Comparison of ENCODE assay signal across 1 cellular context in the genomic region with DNA sequence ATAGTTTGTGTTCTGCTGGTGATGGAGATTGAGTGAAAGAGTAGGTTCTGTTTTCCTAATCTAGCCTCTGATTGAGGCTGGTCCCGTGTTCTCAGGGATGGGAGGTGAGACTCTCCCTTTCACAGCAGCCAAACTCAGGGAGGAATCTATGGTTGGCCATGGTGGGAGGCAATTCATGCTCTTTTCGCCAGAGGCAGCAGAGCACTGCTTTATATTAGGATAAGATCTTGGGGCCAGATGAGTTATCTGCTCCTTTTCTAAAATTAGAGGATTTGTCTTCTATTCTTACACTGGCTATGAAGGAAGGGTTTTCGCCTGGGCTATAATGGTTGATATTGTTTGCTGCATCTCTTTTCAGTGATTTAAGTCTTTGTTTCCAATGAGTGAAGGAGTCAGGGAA.
TF ChIP-seq lines count a peak whose summit lies in the region.

No MANE protein-coding gene starts in this region.

TF ChIP-seq in H1, 55 proteins besides CTCF, POLR2A, EP300 and RAD21 (continued from another document):
- TF ChIP-seq CBX5 (IDR thresholded peaks at IDR 0.05; ENCODE audit: low read depth, low read length): no peak
- TF ChIP-seq NANOG (IDR thresholded peaks at IDR 0.05; ENCODE audit: insufficient read depth, low read depth, low read length, poor library complexity, severe bottlenecking): no peak
- TF ChIP-seq, protein P1, sequence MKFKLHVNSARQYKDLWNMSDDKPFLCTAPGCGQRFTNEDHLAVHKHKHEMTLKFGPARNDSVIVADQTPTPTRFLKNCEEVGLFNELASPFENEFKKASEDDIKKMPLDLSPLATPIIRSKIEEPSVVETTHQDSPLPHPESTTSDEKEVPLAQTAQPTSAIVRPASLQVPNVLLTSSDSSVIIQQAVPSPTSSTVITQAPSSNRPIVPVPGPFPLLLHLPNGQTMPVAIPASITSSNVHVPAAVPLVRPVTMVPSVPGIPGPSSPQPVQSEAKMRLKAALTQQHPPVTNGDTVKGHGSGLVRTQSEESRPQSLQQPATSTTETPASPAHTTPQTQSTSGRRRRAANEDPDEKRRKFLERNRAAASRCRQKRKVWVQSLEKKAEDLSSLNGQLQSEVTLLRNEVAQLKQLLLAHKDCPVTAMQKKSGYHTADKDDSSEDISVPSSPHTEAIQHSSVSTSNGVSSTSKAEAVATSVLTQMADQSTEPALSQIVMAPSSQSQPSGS (IDR thresholded peaks at IDR 0.05; ENCODE audit: low read length): no peak
